In the genomic region with DNA sequence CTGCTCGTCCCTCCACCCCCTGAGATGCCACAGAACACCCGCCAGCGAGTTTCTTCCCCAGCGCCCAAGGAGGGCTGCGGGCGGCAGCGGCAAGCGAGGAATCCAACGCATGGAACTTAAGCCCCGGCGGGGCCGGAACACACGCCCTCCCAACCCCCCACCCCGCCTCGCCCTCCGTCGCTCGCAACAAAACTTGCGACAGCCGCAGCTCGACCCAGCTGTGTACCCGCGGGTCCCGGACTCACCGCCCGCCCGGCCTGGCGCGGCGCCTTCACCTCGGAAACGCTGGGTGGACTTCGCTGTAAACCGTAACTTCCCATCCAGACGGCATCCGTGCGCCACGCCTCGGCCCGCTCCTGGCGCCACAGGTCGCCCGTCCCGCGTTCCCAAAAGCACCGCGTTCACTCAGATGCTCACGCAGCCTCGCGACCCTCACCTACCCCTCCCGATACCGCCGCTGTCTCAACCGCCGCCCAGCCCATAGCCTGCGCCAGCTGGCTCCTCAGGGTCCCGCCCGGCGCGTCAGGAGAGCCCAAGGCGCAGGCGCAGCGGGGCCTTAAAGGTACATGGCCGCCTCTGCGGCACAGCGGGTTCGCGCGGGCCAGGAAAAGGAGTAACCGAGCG, we compare ENCODE assay signal across 8 cellular contexts. TPM values are rescaled to one million over a fixed set of nuclear protein-coding genes. Genes with fewer than 3 reads are reported as not detected.
A peak's percentile ranks its signal among the peaks of the same experiment; 100 is the strongest.
DNase-seq lines count a peak whose midpoint lies in the region; ATAC-seq and TF ChIP-seq lines count a peak whose summit lies in the region.
"Not testable (repeated sequence)": the region's sequence is repeated elsewhere in the genome, so short reads cannot be mapped to it uniquely, and the experiment has no call there.

A gene with protein sequence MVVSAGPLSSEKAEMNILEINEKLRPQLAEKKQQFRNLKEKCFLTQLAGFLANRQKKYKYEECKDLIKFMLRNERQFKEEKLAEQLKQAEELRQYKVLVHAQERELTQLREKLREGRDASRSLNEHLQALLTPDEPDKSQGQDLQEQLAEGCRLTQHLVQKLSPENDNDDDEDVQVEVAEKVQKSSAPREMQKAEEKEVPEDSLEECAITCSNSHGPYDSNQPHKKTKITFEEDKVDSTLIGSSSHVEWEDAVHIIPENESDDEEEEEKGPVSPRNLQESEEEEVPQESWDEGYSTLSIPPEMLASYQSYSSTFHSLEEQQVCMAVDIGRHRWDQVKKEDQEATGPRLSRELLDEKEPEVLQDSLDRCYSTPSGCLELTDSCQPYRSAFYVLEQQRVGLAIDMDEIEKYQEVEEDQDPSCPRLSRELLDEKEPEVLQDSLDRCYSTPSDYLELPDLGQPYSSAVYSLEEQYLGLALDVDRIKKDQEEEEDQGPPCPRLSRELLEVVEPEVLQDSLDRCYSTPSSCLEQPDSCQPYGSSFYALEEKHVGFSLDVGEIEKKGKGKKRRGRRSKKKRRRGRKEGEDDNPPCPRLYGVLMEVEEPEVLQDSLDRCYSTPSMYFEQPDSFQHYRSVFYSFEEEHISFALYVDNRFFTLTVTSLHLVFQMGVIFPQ (minus strand): TSS at position 534 of the 624 bp plus-strand sequence. CDS start 21,666 bp downstream, outside the sequence.

- not testable (repeated sequence) for H3K4me1 Mint-ChIP-seq in CD8-positive, alpha-beta memory T cell; activated T-helper 2 cell treated with anti-CD3 and anti-CD28 coated beads, Interferon-gamma antibody, Interleukin-2, Interleukin-4, amounts not matched to agents 10 μg/mL and 5 μg/mL and 100 μg/mL, durations not matched to agents 14 hours and 24 hours and 36 hours (ENCODE audit: low read depth)

- DNase-seq in CD8-positive, alpha-beta memory T cell, result peak; percentile 53 to 81 (median 67)
- DNase-seq in HT1080 (ENCODE audit: low read depth) (peak; percentile 58), RWPE2 (ENCODE audit: low spot score) (peak; percentile 71), mucosa of gallbladder (ENCODE audit: low spot score) (peak; percentile 70)
- peak; percentile 68 for DNase-seq in activated T-helper 2 cell treated with anti-CD3 and anti-CD28 coated beads, Interferon-gamma antibody, Interleukin-2, Interleukin-4, amounts not matched to agents 10 μg/mL and 5 μg/mL and 100 μg/mL, durations not matched to agents 14 hours and 24 hours and 36 hours (ENCODE audit: low spot score)
- not testable (repeated sequence) for DNase-seq in esophagus muscularis mucosa (ENCODE audit: extremely low spot score)
- DNase-seq in stimulated activated CD8-positive, alpha-beta memory T cell treated with anti-CD3 and anti-CD28 coated beads, Interleukin-15, amount 100 ng/mL, for 1 hour (ENCODE audit: low read depth), result peak; percentile 28

- H3K9me3 Mint-ChIP-seq in CD8-positive, alpha-beta memory T cell; activated T-helper 2 cell treated with anti-CD3 and anti-CD28 coated beads, Interferon-gamma antibody, Interleukin-2, Interleukin-4, amounts not matched to agents 10 μg/mL and 5 μg/mL and 100 μg/mL, durations not matched to agents 14 hours and 24 hours and 36 hours: not testable (repeated sequence)

- H3K4me1 ChIP-seq in CD8-positive, alpha-beta memory T cell (ENCODE audit: insufficient read depth, low read length); RWPE2 (ENCODE audit: insufficient read depth, poor library complexity, severe bottlenecking); esophagus muscularis mucosa: not testable (repeated sequence)

- H3K27me3 ChIP-seq in CD8-positive, alpha-beta memory T cell (ENCODE audit: insufficient read depth, low read length, poor library complexity, severe bottlenecking); RWPE2 (ENCODE audit: insufficient read depth, poor library complexity, severe bottlenecking); esophagus muscularis mucosa: not testable (repeated sequence)

- WGBS in esophagus muscularis mucosa, result no CpG with 5 or more reads among the region's 71 CpGs

- not testable (repeated sequence) for H3K27me3 Mint-ChIP-seq in CD8-positive, alpha-beta memory T cell; activated T-helper 2 cell treated with anti-CD3 and anti-CD28 coated beads, Interferon-gamma antibody, Interleukin-2, Interleukin-4, amounts not matched to agents 10 μg/mL and 5 μg/mL and 100 μg/mL, durations not matched to agents 14 hours and 24 hours and 36 hours (ENCODE audit: low read depth)

- TF ChIP-seq POLR2A in esophagus muscularis mucosa (IDR thresholded peaks at IDR 0.05; ENCODE audit: low read depth), result not testable (repeated sequence)

- CTCF ChIA-PET in CD8-positive, alpha-beta memory T cell (lab: Charles Lee), result not testable (repeated sequence)

- peak; percentile 14 for TF ChIP-seq CTCF in RWPE2 (IDR thresholded peaks at IDR 0.05; ENCODE audit: poor library complexity, severe bottlenecking)
- not testable (repeated sequence) for TF ChIP-seq CTCF in esophagus muscularis mucosa (IDR thresholded peaks at IDR 0.05)

- H3K36me3 Mint-ChIP-seq in CD8-positive, alpha-beta memory T cell; activated T-helper 2 cell treated with anti-CD3 and anti-CD28 coated beads, Interferon-gamma antibody, Interleukin-2, Interleukin-4, amounts not matched to agents 10 μg/mL and 5 μg/mL and 100 μg/mL, durations not matched to agents 14 hours and 24 hours and 36 hours (ENCODE audit: low read depth): not testable (repeated sequence)

- POLR2A ChIA-PET in CD8-positive, alpha-beta memory T cell (lab: Charles Lee), result not testable (repeated sequence)

- peak within 1 kb of the TSS; percentile 43 to 94 (median 91) for H3K27ac Mint-ChIP-seq in CD8-positive, alpha-beta memory T cell
- H3K27ac Mint-ChIP-seq in activated T-helper 2 cell treated with anti-CD3 and anti-CD28 coated beads, Interferon-gamma antibody, Interleukin-2, Interleukin-4, amounts not matched to agents 10 μg/mL and 5 μg/mL and 100 μg/mL, durations not matched to agents 14 hours and 24 hours and 36 hours, result peak within 1 kb of the TSS; percentile 76

- intact Hi-C loops in activated T-helper 2 cell treated with anti-CD3 and anti-CD28 coated beads, Interferon-gamma antibody, Interleukin-2, Interleukin-4, amounts not matched to agents 10 μg/mL and 5 μg/mL and 100 μg/mL, durations not matched to agents 14 hours and 24 hours and 36 hours (cut with micrococcal nuclease); esophagus muscularis mucosa (cut with DNase I): not testable (repeated sequence)

- H3K4me3 ChIP-seq in CD8-positive, alpha-beta memory T cell (ENCODE audit: low read length), result peak within 1 kb of the TSS; percentile 28
- H3K4me3 ChIP-seq in RWPE2 (ENCODE audit: severe bottlenecking) (peak within 1 kb of the TSS; percentile 72), esophagus muscularis mucosa (peak within 1 kb of the TSS; percentile 66 to 78 (median 68))

- H3K27ac ChIP-seq in CD8-positive, alpha-beta memory T cell (ENCODE audit: low read depth, low read length), result not testable (repeated sequence)
- H3K27ac ChIP-seq in RWPE2 (ENCODE audit: poor library complexity, severe bottlenecking) (peak within 1 kb of the TSS; percentile 83), esophagus muscularis mucosa (replicated peaks in 1 of 4) (peak within 1 kb of the TSS; percentile 77 to 82 (median 80))

- ATAC-seq in GM21529 (IDR thresholded peaks at IDR 0.05; ENCODE audit: unreplicated experiment) (peak; percentile 92), RWPE2 (ENCODE audit: low read depth) (peak; percentile 97)

- not testable (repeated sequence) for H3K9me3 ChIP-seq in CD8-positive, alpha-beta memory T cell (ENCODE audit: low read length); RWPE2 (ENCODE audit: severe bottlenecking); esophagus muscularis mucosa

- not testable (repeated sequence) for TF ChIP-seq EP300 in esophagus muscularis mucosa (IDR thresholded peaks at IDR 0.05)

- not testable (repeated sequence) for H3K36me3 ChIP-seq in CD8-positive, alpha-beta memory T cell (ENCODE audit: insufficient read depth, low read length); RWPE2 (ENCODE audit: low read depth); esophagus muscularis mucosa

- H3K4me3 Mint-ChIP-seq in CD8-positive, alpha-beta memory T cell, result peak within 1 kb of the TSS; percentile 95 to 99 (median 97)
- H3K4me3 Mint-ChIP-seq in activated T-helper 2 cell treated with anti-CD3 and anti-CD28 coated beads, Interferon-gamma antibody, Interleukin-2, Interleukin-4, amounts not matched to agents 10 μg/mL and 5 μg/mL and 100 μg/mL, durations not matched to agents 14 hours and 24 hours and 36 hours (ENCODE audit: low read depth), result peak within 1 kb of the TSS; percentile 94

RNA-seq across cellular contexts. Expression of the gene that starts here (rescaled TPM):
- 10 to 100 TPM; 23.2 to 24.5 TPM for total RNA-seq in CD8-positive, alpha-beta memory T cell
- polyA plus RNA-seq in CD8-positive, alpha-beta memory T cell, result 20.3 TPM
- total RNA-seq in HT1080 (2014; rRNA removed; shearing (Covaris generic)), result 26.2 and 36.1 TPM in 2 replicates
- 18.8 and 20.9 TPM in 2 replicates for polyA plus RNA-seq in HT1080 (2015; cell fraction: cytosol; rRNA removed)
- 83.9 and 111 TPM in 2 replicates for polyA plus RNA-seq in HT1080 (2015; cell fraction: nucleus; rRNA removed)
- 28.1 and 34.6 TPM in 2 replicates for total RNA-seq in activated T-helper 2 cell treated with anti-CD3 and anti-CD28 coated beads, Interferon-gamma antibody, Interleukin-2, Interleukin-4, amounts not matched to agents 10 μg/mL and 5 μg/mL and 100 μg/mL, durations not matched to agents 14 hours and 24 hours and 36 hours
- total RNA-seq in esophagus muscularis mucosa, result 10 to 100 TPM; 14.1 to 27.8 (median 18.4) TPM
- 29.8 TPM for total RNA-seq in mucosa of gallbladder
